8 cellular contexts compared by ENCODE assay signal in genomic region chr4:41256740-41257256, GRCh38. TPM values are rescaled to one million over a fixed set of nuclear protein-coding genes. Genes with fewer than 3 reads are reported as not detected.
DNase-seq lines count a peak whose midpoint lies in the region; ATAC-seq and TF ChIP-seq lines count a peak whose summit lies in the region.

Gene UCHL1, plus strand, starts transcription at chr4:41256928. Its CDS starts 49 bp downstream, at chr4:41256977.

- H3K4me1 ChIP-seq in iPS DF 6.9 (ENCODE audit: control insufficient read depth, insufficient read depth, low read length): 0 out of 2 replicates have a peak, but pooled peaks cover 3% of the 10 kb centered on the region

- TF ChIP-seq CTCF in GM13977 (IDR thresholded peaks at IDR 0.05; ENCODE audit: extremely low read depth, insufficient read depth, missing control alignments) (no peak), MCF 10A (IDR thresholded peaks at IDR 0.05; ENCODE audit: unreplicated experiment) (no peak)

- H3K36me3 ChIP-seq in iPS DF 6.9 (ENCODE audit: control insufficient read depth, insufficient read depth, low read length): peaks cover 20% of the 10 kb centered on the region

- POLR2A ChIA-PET in MCF 10A (lab: Yijun Ruan, JAX): no interaction called here

- no peaks in the 10 kb centered on the region for H3K36me3 Mint-ChIP-seq in MCF 10A (ENCODE audit: insufficient read depth, unreplicated experiment)

- intact Hi-C loops in MCF 10A (cut with micrococcal nuclease): loop anchor here (5.0 to 10.0 kb wide), 2 partner anchors 522 to 631 kb away; no protein-coding TSS in a partner anchor

- no TSS peak for BruUV-seq in MCF 10A (replicated peaks; lab: Mats Ljungman, UMichigan)

- DNase-seq in A172 (ENCODE audit: low spot score) (peak; percentile 90), GM13977 (ENCODE audit: low spot score) (peak; percentile 38), NCI-H69 (lab: John Stamatoyannopoulos, UW) (peak; percentile 95), MCF 10A (ENCODE audit: unreplicated experiment) (no peak), iPS DF 6.9 (ENCODE audit: low read depth, low spot score) (peak; percentile 90), retina (peak; percentile 96), NOMO-1 treated with DMSO at 0.1 percent for 48 hours (lab: John Stamatoyannopoulos, UW; ENCODE audit: unreplicated experiment) (no peak)

- H3K27me3 ChIP-seq in iPS DF 6.9 (ENCODE audit: control insufficient read depth, insufficient read depth, low read length): no peaks in the 10 kb centered on the region

- peak within 1 kb of the TSS; percentile 71 for H3K4me3 ChIP-seq in iPS DF 6.9 (ENCODE audit: low read length)

- H3K27ac ChIP-seq in iPS DF 6.9 (ENCODE audit: low read length): no peak within 1 kb of the TSS

- in situ Hi-C loops in GM13977 (cut with MboI; ENCODE audit: low pct_unique_long_range_greater_than_20kb, low sequenced_read_pairs, unreplicated experiment): no loop called here

- H3K9me3 Mint-ChIP-seq in MCF 10A (ENCODE audit: unreplicated experiment): no peaks in the 10 kb centered on the region

- no peak within 1 kb of the TSS for H3K27ac Mint-ChIP-seq in MCF 10A (ENCODE audit: low read depth, unreplicated experiment)

- CTCF ChIA-PET in MCF 10A (lab: Yijun Ruan, JAX): interaction anchor here (0.6 kb wide), 1 partner anchor 1107 kb away, joined by 3 read pairs; no protein-coding TSS in a partner anchor

- peaks cover 12% of the 10 kb centered on the region for H3K27me3 Mint-ChIP-seq in MCF 10A (ENCODE audit: insufficient read depth, unreplicated experiment)

- ATAC-seq in HG03280 (IDR thresholded peaks at IDR 0.05; ENCODE audit: unreplicated experiment): peak; percentile 40

- H3K4me1 Mint-ChIP-seq in MCF 10A (ENCODE audit: insufficient read depth, unreplicated experiment): peaks cover 6% of the 10 kb centered on the region

- no CpG with 5 or more reads among the region's 55 CpGs for WGBS in iPS DF 6.9 (ENCODE audit: insufficient coverage, insufficient read length)

- peak within 1 kb of the TSS; percentile 61 for H3K4me3 Mint-ChIP-seq in MCF 10A (ENCODE audit: unreplicated experiment)

- H3K9me3 ChIP-seq in iPS DF 6.9 (ENCODE audit: control insufficient read depth, insufficient read depth, low read length): no peaks in the 10 kb centered on the region

RNA-seq across cellular contexts. Expression of gene UCHL1, which starts in this region (rescaled TPM):
- 2,111 and 2,441 TPM in 2 replicates for total RNA-seq in A172 (2014; rRNA removed; shearing (Covaris generic))
- 1.3 and 1.4 TPM in 2 replicates for total RNA-seq in MCF 10A (2022)

Comparison
In these comparisons a context has a peak if more than half of its experiments do, and no peak if none do; other contexts are left out.
1. RNA of gene UCHL1 (total RNA-seq): 2,111 to 2,441 TPM in A172; 1.3 to 1.4 TPM in MCF 10A; every median in the first group is over 100 times any median in the second.
2. DNase-seq: peak in A172 (single experiment), GM13977 (single experiment), NCI-H69 (single experiment), iPS DF 6.9 (single experiment) and retina (single experiment); none in MCF 10A (single experiment) and NOMO-1 treated with DMSO at 0.1 percent for 48 hours (single experiment).